20 cellular contexts compared by ENCODE assay signal in the genomic region with DNA sequence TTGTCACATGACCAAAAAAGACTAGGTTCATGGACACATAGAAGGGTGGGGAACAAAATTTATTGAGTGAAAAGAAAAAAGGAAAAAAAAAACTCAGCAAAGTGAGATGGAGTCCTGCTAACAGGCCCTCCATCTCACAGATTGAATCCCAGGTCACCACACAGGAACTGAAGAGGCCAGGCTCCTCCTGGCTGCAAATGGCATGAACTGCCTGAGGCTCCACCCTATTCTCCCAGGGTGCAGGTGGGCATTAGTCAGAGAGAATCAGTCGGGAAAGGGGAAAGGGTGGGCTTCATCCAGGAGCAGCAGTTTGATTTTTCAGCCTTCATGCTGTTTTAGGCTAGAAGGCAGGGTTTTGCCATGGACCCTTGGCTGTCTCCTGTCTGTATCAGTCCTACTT.
"Had no signal": no experiment of that assay in that cellular context is flagged by ENCODE, and none has a peak within 500 bp of the region (broad histone marks: within the 10 kb centered on the region; RNA-seq: fewer than 3 reads in every experiment).

No MANE protein-coding gene starts in this region.

- H3K27ac Mint-ChIP-seq: activated naive CD4-positive, alpha-beta T cell treated with anti-CD3 and anti-CD28 coated beads, Interleukin-2, amount 10 ng/mL, durations not matched to agents 7 days and 5 days had no signal

- H3K27ac ChIP-seq: colonic mucosa, gastrocnemius medialis, heart left ventricle, prostate gland, tibial artery had no signal

- H3K36me3 Mint-ChIP-seq: activated naive CD4-positive, alpha-beta T cell treated with anti-CD3 and anti-CD28 coated beads, Interleukin-2, amount 10 ng/mL, durations not matched to agents 7 days and 5 days had no signal

- H3K36me3 ChIP-seq: colonic mucosa, gastrocnemius medialis, heart left ventricle, prostate gland, tibial artery had no signal

- ATAC-seq: gastrocnemius medialis; heart left ventricle; left ventricle myocardium superior; right cardiac atrium; stimulated activated naive CD8-positive, alpha-beta T cell treated with anti-CD3 and anti-CD28 coated beads, Interleukin-15, Interleukin-2, amounts not matched to agents 100 U/mL and 50 U/mL, for 24 hours had no signal

- DNase-seq: activated CD4-positive, alpha-beta T cell treated with anti-CD3 and anti-CD28 coated beads for 1 hour; activated CD8-positive, alpha-beta memory T cell treated with anti-CD3 and anti-CD28 coated beads for 24 hours; activated CD8-positive, alpha-beta memory T cell treated with anti-CD3 and anti-CD28 coated beads, Interleukin-2, amount 50 U/mL, for 48 hours; activated effector memory CD4-positive, alpha-beta T cell treated with Interleukin-2 at 50 U/mL for 16 hours; activated naive CD4-positive, alpha-beta T cell treated with anti-CD3 and anti-CD28 coated beads, Interleukin-2, amount 10 ng/mL, durations not matched to agents 7 days and 5 days; activated T-cell treated with anti-CD3 and anti-CD28 coated beads, Interleukin-2, amount 50 U/mL, for 48 hours; aorta; colonic mucosa; erythroblast; gastrocnemius medialis; heart left ventricle; kidney; left ventricle myocardium superior; right cardiac atrium; stimulated activated naive CD8-positive, alpha-beta T cell treated with anti-CD3 and anti-CD28 coated beads, Interleukin-15, Interleukin-2, amounts not matched to agents 100 U/mL and 50 U/mL, for 24 hours; substantia nigra; T1000; tibial artery had no signal

- H3K4me3 Mint-ChIP-seq: activated naive CD4-positive, alpha-beta T cell treated with anti-CD3 and anti-CD28 coated beads, Interleukin-2, amount 10 ng/mL, durations not matched to agents 7 days and 5 days; central memory CD8-positive, alpha-beta T cell had no signal

- H3K27me3 ChIP-seq: colonic mucosa, gastrocnemius medialis, heart left ventricle, tibial artery had no signal

- H3K9me3 ChIP-seq: colonic mucosa, gastrocnemius medialis, prostate gland, tibial artery had no signal

- H3K4me3 ChIP-seq: colonic mucosa, gastrocnemius medialis, heart left ventricle, prostate gland, tibial artery had no signal

- H3K27me3 Mint-ChIP-seq: activated naive CD4-positive, alpha-beta T cell treated with anti-CD3 and anti-CD28 coated beads, Interleukin-2, amount 10 ng/mL, durations not matched to agents 7 days and 5 days; central memory CD8-positive, alpha-beta T cell had no signal

- H3K4me1 Mint-ChIP-seq: activated naive CD4-positive, alpha-beta T cell treated with anti-CD3 and anti-CD28 coated beads, Interleukin-2, amount 10 ng/mL, durations not matched to agents 7 days and 5 days; central memory CD8-positive, alpha-beta T cell had no signal

- H3K4me1 ChIP-seq: colonic mucosa, gastrocnemius medialis, heart left ventricle, prostate gland, tibial artery had no signal
